ENCODE assay signal across 9 cellular contexts in genomic region chr12:44847403-44847802, GRCh38. TPM values are rescaled to one million over a fixed set of nuclear protein-coding genes. Genes with fewer than 3 reads are reported as not detected.
A peak's percentile ranks its signal among the peaks of the same experiment; 100 is the strongest.
DNase-seq lines count a peak whose midpoint lies in the region; ATAC-seq and TF ChIP-seq lines count a peak whose summit lies in the region.
"Had no signal": no experiment of that assay in that cellular context is flagged by ENCODE, and none has a peak within 500 bp of the region (broad histone marks: within the 10 kb centered on the region; RNA-seq: fewer than 3 reads in every experiment).

No MANE protein-coding gene starts in this region.

- H3K27ac ChIP-seq in CD8-positive, alpha-beta T cell (ENCODE audit: low read depth, low read length): peak overlapping the region; percentile 81
- H3K27ac ChIP-seq in left ventricle myocardium inferior (replicated peaks) (no peak overlapping the region), sigmoid colon (no peak overlapping the region)
- H3K27ac ChIP-seq: coronary artery had no signal

- CTCF ChIA-PET in CD8-positive, alpha-beta T cell (lab: Charles Lee): interaction anchor here (0.7 to 4.7 kb wide), 7 partner anchors 17 to 82 kb away, joined by 3 to 29 read pairs (median 3); partner anchors contain the start of gene NELL2
- CTCF ChIA-PET in activated CD8-positive, alpha-beta T cell treated with anti-CD3 and anti-CD28 coated beads, Interleukin-2, amount 10 ng/mL, durations not matched to agents 7 days and 5 days (lab: Charles Lee): interaction anchor here (1.6 to 10.2 kb wide), 5 partner anchors 10 to 35 kb away, joined by 3 to 94 read pairs (median 12); partner anchors contain the start of gene NELL2

- peak overlapping the region; percentile 99 for H3K27ac Mint-ChIP-seq in CD8-positive, alpha-beta T cell
- H3K27ac Mint-ChIP-seq in activated CD8-positive, alpha-beta T cell treated with anti-CD3 and anti-CD28 coated beads, Interleukin-2, amount 10 ng/mL, durations not matched to agents 7 days and 5 days: peak overlapping the region; percentile 96

- intact Hi-C loops in CD8-positive, alpha-beta T cell (cut with DNase I, micrococcal nuclease): loop anchor here (2.0 to 5.0 kb wide), 3 partner anchors 15 to 35 kb away; no protein-coding TSS in a partner anchor
- intact Hi-C loops in left ventricle myocardium inferior (cut with micrococcal nuclease): no loop called here
- intact Hi-C loops in sigmoid colon (cut with DNase I): no loop called here

- H3K27me3 ChIP-seq in CD8-positive, alpha-beta T cell (ENCODE audit: insufficient read depth, low read length): no peaks in the 10 kb centered on the region
- H3K27me3 ChIP-seq in left ventricle myocardium inferior (ENCODE audit: low read depth) (no peaks in the 10 kb centered on the region), sigmoid colon (no peaks in the 10 kb centered on the region)

- no peak for TF ChIP-seq POLR2A in sigmoid colon (IDR thresholded peaks at IDR 0.05)

- peaks cover 17% of the 10 kb centered on the region for H3K36me3 Mint-ChIP-seq in CD8-positive, alpha-beta T cell
- peaks cover 21% of the 10 kb centered on the region for H3K36me3 Mint-ChIP-seq in activated CD8-positive, alpha-beta T cell treated with anti-CD3 and anti-CD28 coated beads, Interleukin-2, amount 10 ng/mL, durations not matched to agents 7 days and 5 days (ENCODE audit: low read depth)

- 35 to 63% methylated on average over 1 of the region's 1 CpG for WGBS in sigmoid colon, 2 donors

- no peaks in the 10 kb centered on the region for H3K36me3 ChIP-seq in CD8-positive, alpha-beta T cell (ENCODE audit: insufficient read depth, low read length)
- H3K36me3 ChIP-seq in left ventricle myocardium inferior (no peaks in the 10 kb centered on the region), sigmoid colon (no peaks in the 10 kb centered on the region)

- TF ChIP-seq CTCF in CD8-positive, alpha-beta T cell (IDR thresholded peaks at IDR 0.05): no peak
- TF ChIP-seq CTCF in left ventricle myocardium inferior (IDR thresholded peaks at IDR 0.05; ENCODE audit: borderline replicate concordance): no peak
- no peak for TF ChIP-seq CTCF in sigmoid colon (IDR thresholded peaks at IDR 0.05)

- ATAC-seq in CD8-positive, alpha-beta T cell: no peak
- ATAC-seq in GM19351 (IDR thresholded peaks at IDR 0.05; ENCODE audit: unreplicated experiment): peak; percentile 23
- peak; percentile 11 for ATAC-seq in HG02973 (IDR thresholded peaks at IDR 0.05; ENCODE audit: unreplicated experiment)
- ATAC-seq in activated CD8-positive, alpha-beta T cell treated with anti-CD3 and anti-CD28 coated beads, Interleukin-2, amount 10 ng/mL, durations not matched to agents 7 days and 5 days: peak; percentile 12
- no peak for ATAC-seq in HG03469 (IDR thresholded peaks at IDR 0.05; ENCODE audit: unreplicated experiment)

- DNase-seq in CD8-positive, alpha-beta T cell: no peak
- DNase-seq in activated CD8-positive, alpha-beta T cell treated with anti-CD3 and anti-CD28 coated beads, Interleukin-2, amount 10 ng/mL, durations not matched to agents 7 days and 5 days: no peak
- no peak for DNase-seq in left ventricle myocardium inferior
- no peak for DNase-seq in sigmoid colon
- no peak for DNase-seq in NCI-H1930 (lab: John Stamatoyannopoulos, UW)

- no peak overlapping the region for H3K4me3 ChIP-seq in CD8-positive, alpha-beta T cell (ENCODE audit: low read depth, low read length)
- H3K4me3 ChIP-seq in left ventricle myocardium inferior (no peak overlapping the region), sigmoid colon (no peak overlapping the region)
- H3K4me3 ChIP-seq: coronary artery had no signal

- H3K4me3 Mint-ChIP-seq in CD8-positive, alpha-beta T cell: peak overlapping the region; percentile 64
- H3K4me3 Mint-ChIP-seq in activated CD8-positive, alpha-beta T cell treated with anti-CD3 and anti-CD28 coated beads, Interleukin-2, amount 10 ng/mL, durations not matched to agents 7 days and 5 days: peak overlapping the region; percentile 61

- no peaks in the 10 kb centered on the region for H3K27me3 Mint-ChIP-seq in CD8-positive, alpha-beta T cell (ENCODE audit: low read depth)
- no peaks in the 10 kb centered on the region for H3K27me3 Mint-ChIP-seq in activated CD8-positive, alpha-beta T cell treated with anti-CD3 and anti-CD28 coated beads, Interleukin-2, amount 10 ng/mL, durations not matched to agents 7 days and 5 days (ENCODE audit: low read depth)

- no peak for TF ChIP-seq EP300 in sigmoid colon (IDR thresholded peaks at IDR 0.05)

- POLR2A ChIA-PET in CD8-positive, alpha-beta T cell (lab: Charles Lee): interaction anchor here (0.7 to 3.1 kb wide), 7 partner anchors 10 to 52 kb away, joined by 4 to 44 read pairs (median 10); partner anchors contain the start of gene NELL2
- POLR2A ChIA-PET in activated CD8-positive, alpha-beta T cell treated with anti-CD3 and anti-CD28 coated beads, Interleukin-2, amount 10 ng/mL, durations not matched to agents 7 days and 5 days (lab: Charles Lee): interaction anchor here (2.0 to 3.9 kb wide), 3 partner anchors 10 to 27 kb away, joined by 9 to 42 read pairs (median 17); partner anchors contain the start of gene NELL2

- H3K4me1 ChIP-seq in CD8-positive, alpha-beta T cell (ENCODE audit: insufficient read depth, low read length): peaks cover 92% of the 10 kb centered on the region
- H3K4me1 ChIP-seq in left ventricle myocardium inferior: no peaks in the 10 kb centered on the region
- H3K4me1 ChIP-seq in sigmoid colon: peaks cover 0 to 4% (median 0%) of the 10 kb centered on the region in 4 donors

- peaks cover 88% of the 10 kb centered on the region for H3K4me1 Mint-ChIP-seq in CD8-positive, alpha-beta T cell (ENCODE audit: low read depth)
- peaks cover 86% of the 10 kb centered on the region for H3K4me1 Mint-ChIP-seq in activated CD8-positive, alpha-beta T cell treated with anti-CD3 and anti-CD28 coated beads, Interleukin-2, amount 10 ng/mL, durations not matched to agents 7 days and 5 days (ENCODE audit: low read depth)

- H3K9me3 Mint-ChIP-seq in CD8-positive, alpha-beta T cell: no peaks in the 10 kb centered on the region
- peaks cover 3% of the 10 kb centered on the region for H3K9me3 Mint-ChIP-seq in activated CD8-positive, alpha-beta T cell treated with anti-CD3 and anti-CD28 coated beads, Interleukin-2, amount 10 ng/mL, durations not matched to agents 7 days and 5 days (ENCODE audit: insufficient read depth)

- H3K9me3 ChIP-seq in CD8-positive, alpha-beta T cell (ENCODE audit: low read length): no peaks in the 10 kb centered on the region
- H3K9me3 ChIP-seq in left ventricle myocardium inferior (replicated peaks) (no peaks in the 10 kb centered on the region), sigmoid colon (no peaks in the 10 kb centered on the region)

RNA-seq across cellular contexts. Expression of gene NELL2, which starts 28.7 kb away (rescaled TPM):
- total RNA-seq in CD8-positive, alpha-beta T cell: 100 to 1,000 TPM; 384 to 390 TPM
- 10 to 100 TPM; 43.8 to 47.4 TPM for total RNA-seq in activated CD8-positive, alpha-beta T cell treated with anti-CD3 and anti-CD28 coated beads, Interleukin-2, amount 10 ng/mL, durations not matched to agents 7 days and 5 days
- total RNA-seq in left ventricle myocardium inferior (0.55 TPM), sigmoid colon (10 to 100 TPM in 2 of 4 donors, 1 to 10 TPM in 2; 3.1 to 14.7 (median 7.5) TPM)
- 1 to 10 TPM in 1 of 3 donors, under 1 TPM in 2; 0.60 to 5.2 (median 0.69) TPM for polyA plus RNA-seq in sigmoid colon

Comparison
In these comparisons a context has a peak if more than half of its experiments do, and no peak if none do; other contexts are left out.
1. ATAC-seq: peak in GM19351 (single experiment), HG02973 (single experiment) and activated CD8-positive, alpha-beta T cell treated with anti-CD3 and anti-CD28 coated beads, Interleukin-2, amount 10 ng/mL, durations not matched to agents 7 days and 5 days (single experiment); none in CD8-positive, alpha-beta T cell (single experiment) and HG03469 (single experiment).
2. RNA of gene NELL2, which starts 28.7 kb away (total RNA-seq): 384 to 390 TPM in CD8-positive, alpha-beta T cell; 43.8 to 47.4 TPM in activated CD8-positive, alpha-beta T cell treated with anti-CD3 and anti-CD28 coated beads, Interleukin-2, amount 10 ng/mL, durations not matched to agents 7 days and 5 days, 3.1 to 14.7 TPM in sigmoid colon and 0.55 TPM in left ventricle myocardium inferior (single experiment); every median in the first group is over 4 times any median in the second.
3. intact Hi-C loops: an anchor here in CD8-positive, alpha-beta T cell (2.0 to 5.0 kb wide); none called in left ventricle myocardium inferior and sigmoid colon.